Comparison of ENCODE assay signal across 8 cellular contexts in genomic region chr6:145963216-145964068, GRCh38. TPM values are rescaled to one million over a fixed set of nuclear protein-coding genes. Genes with fewer than 3 reads are reported as not detected.
A peak's percentile ranks its signal among the peaks of the same experiment; 100 is the strongest.
DNase-seq lines count a peak whose midpoint lies in the region; ATAC-seq, FAIRE-seq and TF ChIP-seq lines count a peak whose summit lies in the region.

No MANE protein-coding gene starts in this region.

- H3K27me3 ChIP-seq in BJ (ENCODE audit: control insufficient read depth, insufficient read depth, low read length) (no peaks in the 10 kb centered on the region), prostate gland (replicated peaks; ENCODE audit: insufficient read depth) (no peaks in the 10 kb centered on the region)

- H3K4me1 Mint-ChIP-seq in activated naive CD8-positive, alpha-beta T cell treated with anti-CD3 and anti-CD28 coated beads, Interleukin-2, amount 10 ng/mL, durations not matched to agents 7 days and 5 days, result peaks cover 26% of the 10 kb centered on the region

- H3K36me3 ChIP-seq in BJ (ENCODE audit: control insufficient read depth, insufficient read depth, low read length), result no peaks in the 10 kb centered on the region
- H3K36me3 ChIP-seq in prostate gland, result no peaks in the 10 kb centered on the region

- no peak for TF ChIP-seq CTCF in BJ (IDR thresholded peaks at IDR 0.05; ENCODE audit: insufficient read depth, low read depth, low read length)
- no peak for TF ChIP-seq CTCF in prostate gland (IDR thresholded peaks at IDR 0.05)

- ATAC-seq in GM19372 (IDR thresholded peaks at IDR 0.05; ENCODE audit: low read depth, unreplicated experiment) (peak; percentile 14), HG03520 (IDR thresholded peaks at IDR 0.05; ENCODE audit: unreplicated experiment) (peak; percentile 19), left cardiac atrium (peak; percentile 53 to 63)
- ATAC-seq in activated naive CD8-positive, alpha-beta T cell treated with anti-CD3 and anti-CD28 coated beads, Interleukin-2, amount 10 ng/mL, durations not matched to agents 7 days and 5 days (ENCODE audit: low read depth), result peak; percentile 20

- H3K9me3 ChIP-seq in prostate gland, result no peaks in the 10 kb centered on the region

- no peak for DNase-seq in BJ (ENCODE audit: low read depth)
- DNase-seq in RPMI8226, result peak; percentile 43
- peak; percentile 57 for DNase-seq in activated naive CD8-positive, alpha-beta T cell treated with anti-CD3 and anti-CD28 coated beads, Interleukin-2, amount 10 ng/mL, durations not matched to agents 7 days and 5 days
- peak; percentile 48 for DNase-seq in left cardiac atrium
- DNase-seq in prostate gland (ENCODE audit: low spot score), result peak; percentile 21
- peak; percentile 53 for DNase-seq in urothelium cell line (ENCODE audit: low spot score)

- peaks cover 3% of the 10 kb centered on the region for H3K36me3 Mint-ChIP-seq in activated naive CD8-positive, alpha-beta T cell treated with anti-CD3 and anti-CD28 coated beads, Interleukin-2, amount 10 ng/mL, durations not matched to agents 7 days and 5 days

- no peak for FAIRE-seq in urothelium cell line (lab: Jason Lieb, UNC)

- WGBS in prostate gland, result under 1% methylated on average over 29 of the region's 44 CpGs

- CTCF ChIA-PET in BJ (lab: Yijun Ruan, JAX), result no interaction called here

- H3K27ac Mint-ChIP-seq in activated naive CD8-positive, alpha-beta T cell treated with anti-CD3 and anti-CD28 coated beads, Interleukin-2, amount 10 ng/mL, durations not matched to agents 7 days and 5 days, result peak overlapping the region; percentile 93

- no peak for TF ChIP-seq POLR2A in prostate gland (IDR thresholded peaks at IDR 0.05)

- H3K4me3 Mint-ChIP-seq in activated naive CD8-positive, alpha-beta T cell treated with anti-CD3 and anti-CD28 coated beads, Interleukin-2, amount 10 ng/mL, durations not matched to agents 7 days and 5 days, result peak overlapping the region; percentile 97

- no peaks in the 10 kb centered on the region for H3K4me1 ChIP-seq in prostate gland (replicated peaks)

- intact Hi-C loops in left cardiac atrium (cut with DNase I), result loop anchor here in 1 of 2 donors (5.0 to 10.0 kb wide), 2 partner anchors 149 to 226 kb away; partner anchors contain the start of genes EPM2A and FBXO30
- intact Hi-C loops in prostate gland (cut with DNase I), result loop anchor here (2.0 to 10.0 kb wide), 3 partner anchors 151 to 581 kb away; partner anchors contain the start of genes EPM2A, FBXO30 and RAB32

- H3K4me3 ChIP-seq in BJ (ENCODE audit: low read depth, low read length) (peak overlapping the region; percentile 78), prostate gland (peak overlapping the region; percentile 69 to 75)

- H3K9me3 Mint-ChIP-seq in activated naive CD8-positive, alpha-beta T cell treated with anti-CD3 and anti-CD28 coated beads, Interleukin-2, amount 10 ng/mL, durations not matched to agents 7 days and 5 days, result no peaks in the 10 kb centered on the region

- peak overlapping the region; percentile 81 for H3K27ac ChIP-seq in prostate gland

- no peaks in the 10 kb centered on the region for H3K27me3 Mint-ChIP-seq in activated naive CD8-positive, alpha-beta T cell treated with anti-CD3 and anti-CD28 coated beads, Interleukin-2, amount 10 ng/mL, durations not matched to agents 7 days and 5 days

- POLR2A ChIA-PET in BJ (lab: Charles Lee), result no interaction called here
- POLR2A ChIA-PET in activated naive CD8-positive, alpha-beta T cell treated with anti-CD3 and anti-CD28 coated beads, Interleukin-2, amount 10 ng/mL, durations not matched to agents 7 days and 5 days (lab: Charles Lee), result interaction anchor here (1.0 to 2.0 kb wide), 6 partner anchors 18 to 228 kb away, joined by 3 to 18 read pairs (median 4); partner anchors contain the start of genes EPM2A and FBXO30

RNA-seq across cellular contexts. Expression of gene SHPRH, which starts 0.7 kb away (rescaled TPM):
- polyA plus RNA-seq in BJ (2011; rRNA removed), result 4.0 and 6.0 TPM in 2 replicates
- 8.4 and 14.0 TPM in 2 replicates for polyA minus RNA-seq in BJ (2011; rRNA and poly(A)+ RNA removed)
- 10 to 100 TPM; 21.4 to 21.6 TPM for total RNA-seq in activated naive CD8-positive, alpha-beta T cell treated with anti-CD3 and anti-CD28 coated beads, Interleukin-2, amount 10 ng/mL, durations not matched to agents 7 days and 5 days
- total RNA-seq in left cardiac atrium, result 10 to 100 TPM; 10.7 to 12.7 TPM
- 10 to 100 TPM; 18.1 to 44.6 TPM for total RNA-seq in prostate gland
